ENCODE assay signal across 17 cellular contexts in genomic region chr1:24483441-24483840, GRCh38. TPM values are rescaled to one million over a fixed set of nuclear protein-coding genes. Genes with fewer than 3 reads are reported as not detected.
DNase-seq lines count a peak whose midpoint lies in the region; ATAC-seq lines count a peak whose summit lies in the region.
"Had no signal": no experiment of that assay in that cellular context is flagged by ENCODE, and none has a peak within 500 bp of the region (broad histone marks: within the 10 kb centered on the region; RNA-seq: fewer than 3 reads in every experiment).

No MANE protein-coding gene starts in this region.

- H3K36me3 Mint-ChIP-seq in activated naive CD4-positive, alpha-beta T cell treated with anti-CD3 and anti-CD28 coated beads, Interleukin-2, amount 10 ng/mL, durations not matched to agents 7 days and 5 days, result peaks cover 35% of the 10 kb centered on the region
- peaks cover 26% of the 10 kb centered on the region for H3K36me3 Mint-ChIP-seq in T-helper 2 cell treated with Interferon-gamma antibody and Interleukin-4, amounts not matched to agents 5 μg/mL and 100 μg/mL, for 36 hours (ENCODE audit: low read depth)
- peaks cover 2% of the 10 kb centered on the region for H3K36me3 Mint-ChIP-seq in activated naive CD4-positive, alpha-beta T cell treated with anti-CD3 and anti-CD28 coated beads, Interleukin-2, amount 50 U/mL, for 24 hours
- H3K36me3 Mint-ChIP-seq in stimulated activated memory B cell treated with anti-CD40 and anti-IgM and Interleukin-4, amounts not matched to agents 10 μg/mL and 1 μg/mL and 100 μg/mL, for 72 hours, result peaks cover 6% of the 10 kb centered on the region

- H3K9me3 Mint-ChIP-seq in activated naive CD4-positive, alpha-beta T cell treated with anti-CD3 and anti-CD28 coated beads, Interleukin-2, amount 10 ng/mL, durations not matched to agents 7 days and 5 days, result peaks cover 7% of the 10 kb centered on the region
- H3K9me3 Mint-ChIP-seq in T-helper 2 cell treated with Interferon-gamma antibody and Interleukin-4, amounts not matched to agents 5 μg/mL and 100 μg/mL, for 36 hours, result no peaks in the 10 kb centered on the region
- no peaks in the 10 kb centered on the region for H3K9me3 Mint-ChIP-seq in activated naive CD4-positive, alpha-beta T cell treated with anti-CD3 and anti-CD28 coated beads, Interleukin-2, amount 50 U/mL, for 24 hours
- H3K9me3 Mint-ChIP-seq in stimulated activated memory B cell treated with anti-CD40 and anti-IgM and Interleukin-4, amounts not matched to agents 10 μg/mL and 1 μg/mL and 100 μg/mL, for 72 hours, result peaks cover 4% of the 10 kb centered on the region
- H3K9me3 Mint-ChIP-seq: neural crest cell had no signal

- intact Hi-C loops in Right ventricle myocardium superior (cut with DNase I), result no loop called here

- peaks cover 90% of the 10 kb centered on the region for H3K4me1 Mint-ChIP-seq in activated naive CD4-positive, alpha-beta T cell treated with anti-CD3 and anti-CD28 coated beads, Interleukin-2, amount 10 ng/mL, durations not matched to agents 7 days and 5 days
- peaks cover 62% of the 10 kb centered on the region for H3K4me1 Mint-ChIP-seq in T-helper 2 cell treated with Interferon-gamma antibody and Interleukin-4, amounts not matched to agents 5 μg/mL and 100 μg/mL, for 36 hours (ENCODE audit: low read depth)
- H3K4me1 Mint-ChIP-seq in activated naive CD4-positive, alpha-beta T cell treated with anti-CD3 and anti-CD28 coated beads, Interleukin-2, amount 50 U/mL, for 24 hours, result peaks cover 64% of the 10 kb centered on the region
- peaks cover 47% of the 10 kb centered on the region for H3K4me1 Mint-ChIP-seq in stimulated activated memory B cell treated with anti-CD40 and anti-IgM and Interleukin-4, amounts not matched to agents 10 μg/mL and 1 μg/mL and 100 μg/mL, for 72 hours

- H3K27me3 Mint-ChIP-seq in activated naive CD4-positive, alpha-beta T cell treated with anti-CD3 and anti-CD28 coated beads, Interleukin-2, amount 10 ng/mL, durations not matched to agents 7 days and 5 days, result no peaks in the 10 kb centered on the region
- no peaks in the 10 kb centered on the region for H3K27me3 Mint-ChIP-seq in T-helper 2 cell treated with Interferon-gamma antibody and Interleukin-4, amounts not matched to agents 5 μg/mL and 100 μg/mL, for 36 hours (ENCODE audit: low read depth)
- H3K27me3 Mint-ChIP-seq in activated naive CD4-positive, alpha-beta T cell treated with anti-CD3 and anti-CD28 coated beads, Interleukin-2, amount 50 U/mL, for 24 hours, result no peaks in the 10 kb centered on the region
- no peaks in the 10 kb centered on the region for H3K27me3 Mint-ChIP-seq in stimulated activated memory B cell treated with anti-CD40 and anti-IgM and Interleukin-4, amounts not matched to agents 10 μg/mL and 1 μg/mL and 100 μg/mL, for 72 hours

- peak; percentile 61 for DNase-seq in activated naive CD4-positive, alpha-beta T cell treated with anti-CD3 and anti-CD28 coated beads, Interleukin-2, amount 10 ng/mL, durations not matched to agents 7 days and 5 days
- no peak for DNase-seq in activated naive CD4-positive, alpha-beta T cell treated with Interleukin-2 at 50 U/mL for 16 hours
- no peak for DNase-seq in T-helper 2 cell treated with Interferon-gamma antibody and Interleukin-4, amounts not matched to agents 5 μg/mL and 100 μg/mL, for 36 hours (ENCODE audit: low spot score)
- no peak for DNase-seq in NCI-H187 (lab: John Stamatoyannopoulos, UW)
- no peak for DNase-seq in A172 (ENCODE audit: low spot score)
- DNase-seq in Right ventricle myocardium superior, result no peak
- DNase-seq: DND-41, glutamatergic neuron, left lung, NCI-H1436, NCI-H2171 treated with DMSO at 0.1 percent for 48 hours, SHP77 treated with DMSO at 0.1 percent for 48 hours had no signal

- CTCF ChIA-PET in activated naive CD4-positive, alpha-beta T cell treated with anti-CD3 and anti-CD28 coated beads, Interleukin-2, amount 10 ng/mL, durations not matched to agents 7 days and 5 days (lab: Charles Lee), result interaction anchor here (0.8 to 4.7 kb wide), 6 partner anchors 8 to 103 kb away, joined by 3 to 40 read pairs (median 4); partner anchors contain the start of gene NIPAL3

- peak overlapping the region; percentile 7 for H3K4me3 Mint-ChIP-seq in activated naive CD4-positive, alpha-beta T cell treated with anti-CD3 and anti-CD28 coated beads, Interleukin-2, amount 10 ng/mL, durations not matched to agents 7 days and 5 days
- H3K4me3 Mint-ChIP-seq in T-helper 2 cell treated with Interferon-gamma antibody and Interleukin-4, amounts not matched to agents 5 μg/mL and 100 μg/mL, for 36 hours, result no peak overlapping the region
- peak overlapping the region; percentile 51 for H3K4me3 Mint-ChIP-seq in activated naive CD4-positive, alpha-beta T cell treated with anti-CD3 and anti-CD28 coated beads, Interleukin-2, amount 50 U/mL, for 24 hours
- no peak overlapping the region for H3K4me3 Mint-ChIP-seq in stimulated activated memory B cell treated with anti-CD40 and anti-IgM and Interleukin-4, amounts not matched to agents 10 μg/mL and 1 μg/mL and 100 μg/mL, for 72 hours
- H3K4me3 Mint-ChIP-seq: neural crest cell, WTC11 had no signal

- ATAC-seq in stimulated activated memory B cell treated with anti-CD40 and anti-IgM and Interleukin-4, amounts not matched to agents 10 μg/mL and 1 μg/mL and 100 μg/mL, for 72 hours, result no peak
- no peak for ATAC-seq in Right ventricle myocardium superior (ENCODE audit: poor library complexity)
- ATAC-seq: HCT116, left lung had no signal

- H3K27ac Mint-ChIP-seq in activated naive CD4-positive, alpha-beta T cell treated with anti-CD3 and anti-CD28 coated beads, Interleukin-2, amount 10 ng/mL, durations not matched to agents 7 days and 5 days, result peak overlapping the region; percentile 98
- H3K27ac Mint-ChIP-seq in T-helper 2 cell treated with Interferon-gamma antibody and Interleukin-4, amounts not matched to agents 5 μg/mL and 100 μg/mL, for 36 hours, result peak overlapping the region; percentile 88
- peak overlapping the region; percentile 94 for H3K27ac Mint-ChIP-seq in activated naive CD4-positive, alpha-beta T cell treated with anti-CD3 and anti-CD28 coated beads, Interleukin-2, amount 50 U/mL, for 24 hours
- H3K27ac Mint-ChIP-seq in stimulated activated memory B cell treated with anti-CD40 and anti-IgM and Interleukin-4, amounts not matched to agents 10 μg/mL and 1 μg/mL and 100 μg/mL, for 72 hours, result peak overlapping the region; percentile 57

RNA-seq across cellular contexts. Expression of gene RCAN3, which starts 19.2 kb away (rescaled TPM):
- 8.3 and 8.4 TPM in 2 replicates for total RNA-seq in A172 (2014; rRNA removed; shearing (Covaris generic))
- 6.5 TPM for total RNA-seq in Right ventricle myocardium superior

Comparison
In these comparisons a context has a peak if more than half of its experiments do, and no peak if none do; other contexts are left out.
1. H3K4me3 Mint-ChIP-seq: peak in activated naive CD4-positive, alpha-beta T cell treated with anti-CD3 and anti-CD28 coated beads, Interleukin-2, amount 10 ng/mL, durations not matched to agents 7 days and 5 days (single experiment) and activated naive CD4-positive, alpha-beta T cell treated with anti-CD3 and anti-CD28 coated beads, Interleukin-2, amount 50 U/mL, for 24 hours (single experiment); none in T-helper 2 cell treated with Interferon-gamma antibody and Interleukin-4, amounts not matched to agents 5 μg/mL and 100 μg/mL, for 36 hours (single experiment) and stimulated activated memory B cell treated with anti-CD40 and anti-IgM and Interleukin-4, amounts not matched to agents 10 μg/mL and 1 μg/mL and 100 μg/mL, for 72 hours (single experiment).
2. Peak in every context shown above with its lines, with median percentiles within 50 percentile points of each other: H3K27ac Mint-ChIP-seq.